ENCODE assay signal across 8 cellular contexts in the genomic region with DNA sequence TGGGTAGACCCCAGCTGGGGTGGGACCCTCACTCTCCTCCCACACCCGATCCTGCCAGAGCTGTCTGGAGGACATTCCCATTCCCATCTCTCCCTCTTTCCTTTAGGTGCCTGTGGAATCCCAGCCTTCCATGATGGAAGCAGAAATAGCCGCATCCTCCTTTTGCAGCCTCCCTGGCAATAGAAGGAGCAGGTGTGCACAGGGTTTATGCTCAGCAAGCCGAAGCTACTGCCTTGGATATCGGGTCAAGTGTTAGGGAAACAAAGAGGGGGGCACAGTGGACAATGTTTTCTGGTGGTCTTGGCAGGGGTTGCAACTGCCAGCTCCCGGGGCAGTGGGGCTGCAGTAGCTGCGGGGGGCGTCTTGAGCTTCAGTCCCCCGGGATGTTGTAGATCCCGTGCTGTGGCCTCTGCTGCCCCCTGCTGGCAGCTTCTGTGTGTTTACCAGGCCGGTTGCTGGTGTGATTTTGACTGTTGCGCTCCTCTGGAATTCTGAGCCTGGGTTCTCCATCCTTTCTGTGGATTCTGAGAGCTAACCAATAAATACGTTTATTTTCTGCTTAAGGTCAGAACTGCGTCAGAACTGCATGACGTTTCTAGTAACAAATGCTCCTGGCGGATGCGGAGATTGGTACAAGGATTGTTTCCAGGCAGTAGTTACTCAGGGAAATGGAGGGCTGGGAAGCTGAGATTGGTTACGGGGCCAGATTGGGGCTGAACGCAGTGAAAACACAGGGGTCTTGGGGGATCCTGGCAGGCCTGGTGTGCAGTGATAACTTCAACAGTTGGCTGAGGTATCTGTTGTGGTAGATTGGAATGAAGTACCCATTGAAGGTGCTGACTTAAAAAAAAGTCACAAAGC. TPM values are rescaled to one million over a fixed set of nuclear protein-coding genes. Genes with fewer than 3 reads are reported as not detected.
DNase-seq lines count a peak whose midpoint lies in the region; ATAC-seq and TF ChIP-seq lines count a peak whose summit lies in the region.
"Not testable (repeated sequence)": the region's sequence is repeated elsewhere in the genome, so short reads cannot be mapped to it uniquely, and the experiment has no call there.

No MANE protein-coding gene starts in this region.

- H3K4me1 ChIP-seq in CD4-positive, CD25-positive, alpha-beta regulatory T cell (ENCODE audit: control insufficient read depth, insufficient read depth, low read length, poor library complexity, severe bottlenecking), result not testable (repeated sequence)

- not testable (repeated sequence) for TF ChIP-seq EP300 in neural cell (conservative IDR thresholded peaks at IDR 0.05; ENCODE audit: poor library complexity, severe bottlenecking)

- peak; percentile 92 for TF ChIP-seq CTCF in VCaP (conservative IDR thresholded peaks at IDR 0.05)
- peak; percentile 73 for TF ChIP-seq CTCF in neural cell (IDR thresholded peaks at IDR 0.05; ENCODE audit: poor library complexity, severe bottlenecking)

- DNase-seq in CD4-positive, CD25-positive, alpha-beta regulatory T cell, result peak; percentile 17 to 37 (median 34)
- peak; percentile 17 for DNase-seq in HCEC 1CT
- peak; percentile 77 for DNase-seq in NCI-H2227 (lab: John Stamatoyannopoulos, UW; ENCODE audit: unreplicated experiment)
- peak; percentile 44 for DNase-seq in activated naive CD8-positive, alpha-beta T cell treated with anti-CD3 and anti-CD28 coated beads, Interleukin-2, amount 50 U/mL, for 16 hours (ENCODE audit: low read depth, low spot score)
- peak; percentile 23 for DNase-seq in glomerular visceral epithelial cell (ENCODE audit: extremely low spot score)
- DNase-seq in stimulated activated CD8-positive, alpha-beta memory T cell treated with anti-CD3 and anti-CD28 coated beads, Interleukin-4, amount 100 ng/mL, for 24 hours (ENCODE audit: low read depth), result peak; percentile 52

- H3K9me3 ChIP-seq in CD4-positive, CD25-positive, alpha-beta regulatory T cell (ENCODE audit: control insufficient read depth in 2 of 2, low read length in 2 of 2); neural cell (ENCODE audit: low read length): not testable (repeated sequence)

- not testable (repeated sequence) for H3K27ac Mint-ChIP-seq in CD4-positive, CD25-positive, alpha-beta regulatory T cell

- not testable (repeated sequence) for H2AFZ ChIP-seq in neural cell (ENCODE audit: low read depth, low read length)

- H3K79me2 ChIP-seq in neural cell (replicated peaks; ENCODE audit: insufficient read depth, low read length), result not testable (repeated sequence)

- not testable (repeated sequence) for H3K4me2 ChIP-seq in neural cell (ENCODE audit: low read length)

- H3K27me3 Mint-ChIP-seq in CD4-positive, CD25-positive, alpha-beta regulatory T cell, result peaks cover 55% of the 10 kb centered on the region

- H3K4me3 ChIP-seq in CD4-positive, CD25-positive, alpha-beta regulatory T cell (ENCODE audit: low read depth, low read length); neural cell (ENCODE audit: low read length): not testable (repeated sequence)

- H3K9ac ChIP-seq in neural cell (ENCODE audit: low read length), result not testable (repeated sequence)

- H3K36me3 Mint-ChIP-seq in CD4-positive, CD25-positive, alpha-beta regulatory T cell, result not testable (repeated sequence)

- not testable (repeated sequence) for H3F3A ChIP-seq in neural cell (ENCODE audit: insufficient read depth, low read length, poor library complexity, severe bottlenecking)

- not testable (repeated sequence) for H3K9me3 Mint-ChIP-seq in CD4-positive, CD25-positive, alpha-beta regulatory T cell

- not testable (repeated sequence) for H4K20me1 ChIP-seq in neural cell (ENCODE audit: insufficient read depth)

- not testable (repeated sequence) for H3K4me3 Mint-ChIP-seq in CD4-positive, CD25-positive, alpha-beta regulatory T cell

- peak; percentile 45 to 66 for ATAC-seq in CD4-positive, CD25-positive, alpha-beta regulatory T cell (ENCODE audit: low read depth in 2 of 2)

- H3K9me2 ChIP-seq in neural cell (ENCODE audit: insufficient read depth, low read length), result not testable (repeated sequence)

- H3K36me3 ChIP-seq in CD4-positive, CD25-positive, alpha-beta regulatory T cell (ENCODE audit: control insufficient read depth, insufficient read depth, low read length); neural cell (ENCODE audit: insufficient read depth, low read length): not testable (repeated sequence)

- not testable (repeated sequence) for H3K27me3 ChIP-seq in CD4-positive, CD25-positive, alpha-beta regulatory T cell (ENCODE audit: control insufficient read depth, insufficient read depth, low read length); neural cell (ENCODE audit: insufficient read depth, low read depth, low read length)

- peaks cover 0 to 14% (median 6%) of the 10 kb centered on the region in 4 donors for H3K4me1 Mint-ChIP-seq in CD4-positive, CD25-positive, alpha-beta regulatory T cell

- not testable (repeated sequence) for H3K27ac ChIP-seq in CD4-positive, CD25-positive, alpha-beta regulatory T cell (ENCODE audit: insufficient read depth, low read length, poor library complexity, severe bottlenecking); VCaP; neural cell (ENCODE audit: low read length)

- peak; percentile 43 for TF ChIP-seq RAD21 in neural cell (conservative IDR thresholded peaks at IDR 0.05)

TF ChIP-seq in neural cell, 6 proteins besides CTCF, POLR2A, EP300 and RAD21:
- peak; percentile 61 for TF ChIP-seq SMC3 (conservative IDR thresholded peaks at IDR 0.05; ENCODE audit: poor library complexity)

RNA-seq across cellular contexts. Expression of gene IFT22, which starts 31.2 kb away (rescaled TPM):
- total RNA-seq in CD4-positive, CD25-positive, alpha-beta regulatory T cell, result 1.0 TPM
- 1 to 10 TPM; 2.7 to 6.9 (median 3.8) TPM for polyA plus RNA-seq in CD4-positive, CD25-positive, alpha-beta regulatory T cell
- polyA plus RNA-seq in neural cell, result 50.9 TPM in 2 replicates
- 56.4 and 61.8 TPM in 2 replicates for polyA minus RNA-seq in neural cell

RNA-seq across cellular contexts. Expression of gene FIS1, which starts 45.5 kb away (rescaled TPM):
- total RNA-seq in CD4-positive, CD25-positive, alpha-beta regulatory T cell, result 105 TPM
- 100 to 1,000 TPM; 205 to 260 (median 227) TPM for polyA plus RNA-seq in CD4-positive, CD25-positive, alpha-beta regulatory T cell
- 322 and 339 TPM in 2 replicates for polyA plus RNA-seq in neural cell
- polyA minus RNA-seq in neural cell, result 86.4 and 94.9 TPM in 2 replicates

RNA-seq across cellular contexts. Expression of gene CLDN15, which starts 52.8 kb away (rescaled TPM):
- total RNA-seq in CD4-positive, CD25-positive, alpha-beta regulatory T cell, result 22.7 TPM
- 1 to 10 TPM in 1 of 4 donors, under 1 TPM in 3; 0.64 to 1.4 (median 0.82) TPM for polyA plus RNA-seq in CD4-positive, CD25-positive, alpha-beta regulatory T cell
- polyA plus RNA-seq in neural cell, result 8.9 and 10.9 TPM in 2 replicates
- polyA minus RNA-seq in neural cell, result 4.3 and 5.8 TPM in 2 replicates

Comparison
In these comparisons a context has a peak if more than half of its experiments do, and no peak if none do; other contexts are left out.
1. DNase-seq: peak in every context shown above with its lines; median percentile 77 in NCI-H2227; 52 in stimulated activated CD8-positive, alpha-beta memory T cell treated with anti-CD3 and anti-CD28 coated beads, Interleukin-4, amount 100 ng/mL, for 24 hours; 44 in activated naive CD8-positive, alpha-beta T cell treated with anti-CD3 and anti-CD28 coated beads, Interleukin-2, amount 50 U/mL, for 16 hours; 34 in CD4-positive, CD25-positive, alpha-beta regulatory T cell; 23 in glomerular visceral epithelial cell; 17 in HCEC 1CT.